22 cellular contexts compared by ENCODE assay signal in genomic region chr5:171258737-171259405, GRCh38. TPM values are rescaled to one million over a fixed set of nuclear protein-coding genes. Genes with fewer than 3 reads are reported as not detected.
"Had no signal": no experiment of that assay in that cellular context is flagged by ENCODE, and none has a peak within 500 bp of the region (broad histone marks: within the 10 kb centered on the region; RNA-seq: fewer than 3 reads in every experiment).

No MANE protein-coding gene starts in this region.

- H3K36me3 ChIP-seq: gastrocnemius medialis, neutrophil, right lobe of liver, transverse colon had no signal

- H3K27ac ChIP-seq: dorsolateral prefrontal cortex, gastrocnemius medialis, neutrophil, psoas muscle, right lobe of liver, testis, transverse colon had no signal

- H3K4me1 ChIP-seq: gastrocnemius medialis, psoas muscle, right lobe of liver, testis, transverse colon had no signal

- H3K4me3 ChIP-seq: dorsolateral prefrontal cortex, gastrocnemius medialis, mucosa of descending colon, psoas muscle, right lobe of liver, testis, transverse colon had no signal

- H3K9me3 ChIP-seq: gastrocnemius medialis, mucosa of descending colon, neutrophil, psoas muscle, right lobe of liver, testis, transverse colon had no signal

- DNase-seq: cortex of kidney; dorsolateral prefrontal cortex; effector CD8-positive, alpha-beta T cell; gastrocnemius medialis; glutamatergic neuron; islet precursor cell; mammary epithelial cell; mucosa of descending colon; naive thymus-derived CD8-positive, alpha-beta T cell; psoas muscle; retina; right lobe of liver; stimulated activated CD4-positive, alpha-beta T cell treated with anti-CD3 and anti-CD28 coated beads, Interleukin-2, amount 100 ng/mL, for 24 hours; stimulated activated CD4-positive, alpha-beta T cell treated with anti-CD3 and anti-CD28 coated beads, Interleukin-4, amount 100 ng/mL, for 4 hours; stimulated activated naive B cell treated with anti-CD40 and anti-IgM and Interleukin-4, amounts not matched to agents 10 μg/mL and 1 μg/mL and 100 μg/mL, for 72 hours; stimulated activated naive CD8-positive, alpha-beta T cell treated with anti-CD3 and anti-CD28 coated beads, Interleukin-15, amount 100 ng/mL, for 72 hours; testis; transverse colon had no signal

- H3K27me3 ChIP-seq: dorsolateral prefrontal cortex, gastrocnemius medialis, neutrophil, right lobe of liver, testis, transverse colon had no signal

RNA-seq across cellular contexts. Expression of gene TLX3, which starts 50.2 kb away (rescaled TPM):
- polyA plus RNA-seq: esophagus; fibroblast of lung; mammary epithelial cell; naive thymus-derived CD8-positive, alpha-beta T cell; neural cell; psoas muscle had no signal
